ENCODE assay signal across 8 cellular contexts in the genomic region with DNA sequence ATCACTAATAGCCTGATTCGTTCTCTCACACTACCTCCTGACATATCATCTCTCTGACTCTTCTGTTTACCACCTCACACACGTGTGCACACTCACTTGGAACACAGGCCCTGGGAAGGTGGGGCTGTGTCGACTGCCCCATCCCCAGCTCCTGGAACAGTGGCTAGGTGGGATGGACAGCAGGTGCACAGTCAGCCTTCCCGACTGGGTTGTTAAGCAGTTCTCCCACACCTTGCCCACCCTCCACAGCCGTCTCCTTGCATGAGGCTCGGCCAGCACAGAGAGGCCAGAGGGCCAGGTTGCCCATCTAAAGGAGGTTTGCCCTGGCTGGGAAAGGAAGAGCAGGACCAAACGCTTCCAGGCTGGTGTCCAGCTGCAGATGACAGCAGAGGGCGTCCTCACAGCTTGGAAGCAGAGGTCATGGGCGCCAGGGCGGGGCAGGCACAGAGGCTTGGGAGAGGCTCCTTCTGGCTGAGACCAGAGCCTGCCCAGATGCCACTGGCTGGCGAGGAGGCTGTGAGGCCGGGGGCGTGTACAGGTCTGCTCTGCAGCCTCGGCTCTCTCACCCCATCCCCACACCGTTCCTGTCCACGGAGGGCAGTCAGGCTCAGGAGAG.
DNase-seq lines count a peak whose midpoint lies in the region; ATAC-seq, FAIRE-seq and TF ChIP-seq lines count a peak whose summit lies in the region.

No MANE protein-coding gene starts in this region.

- DNase-seq in A549 (ENCODE audit: low read depth in 1 of 2, low spot score in 1 of 2) (peak; percentile 79 to 86), HCT116 (ENCODE audit: low read depth, low spot score) (peak; percentile 65), astrocyte of the cerebellum (ENCODE audit: low read depth) (no peak), iPS-NIHi7 (ENCODE audit: extremely low spot score) (peak; percentile 90), transverse colon (peak; percentile 67), NCI-H187 (lab: John Stamatoyannopoulos, UW) (no peak), NCI-H1105 (lab: John Stamatoyannopoulos, UW) (no peak)
- DNase-seq in activated CD8-positive, alpha-beta memory T cell treated with anti-CD3 and anti-CD28 coated beads, Interleukin-2, amount 50 U/mL, for 4 hours, result no peak

- no TSS peak for BruUV-seq in HCT116 (replicated peaks; lab: Mats Ljungman, UMichigan)

- no peak for TF ChIP-seq POLR2A in A549 (IDR thresholded peaks at IDR 0.05; ENCODE audit: low read length)
- no peak for TF ChIP-seq POLR2A in HCT116 (IDR thresholded peaks at IDR 0.05; ENCODE audit: borderline replicate concordance, extremely low read depth, insufficient read depth, insufficient read length)
- no peak for TF ChIP-seq POLR2A in transverse colon (IDR thresholded peaks at IDR 0.05)

- in situ Hi-C loops in astrocyte of the cerebellum (cut with HindIII; ENCODE audit: low sequenced_read_pairs) (no loop called here), transverse colon (cut with MboI; ENCODE audit: low pct_ligation_motif_present in 1 of 4, low pct_unique_long_range_greater_than_20kb in 1 of 4, low sequenced_read_pairs in 3 of 4) (no loop called here)

- peak overlapping the region; percentile 68 for H3K4me2 ChIP-seq in A549
- peak overlapping the region; percentile 43 for H3K4me2 ChIP-seq in HCT116 (ENCODE audit: low read length)

- RAD21 ChIA-PET in HCT116 (lab: Charles Lee; ENCODE audit: low non-redundant PET in 1 of 2, low total read pairs in 2 of 2, uncharacterized antibody in 2 of 2, unreplicated experiment in 2 of 2), result interaction anchor here in 1 of 2 experiments (1.3 kb wide), 1 partner anchor 24 kb away, joined by 5 read pairs; no protein-coding TSS in a partner anchor

- peak; percentile 93 to 98 for ATAC-seq in A549
- ATAC-seq in HCT116, result peak; percentile 97

- FAIRE-seq in A549 (lab: Jason Lieb, UNC), result peak; percentile 23

- H3K4me3 ChIP-seq in A549 (no peak overlapping the region), HCT116 (replicated peaks in 1 of 2; ENCODE audit: low read depth in 1 of 2, low read length in 2 of 2) (no peak overlapping the region), astrocyte of the cerebellum (ENCODE audit: low read depth, low read length) (no peak overlapping the region), transverse colon (no peak overlapping the region)

- H4K20me1 ChIP-seq in HCT116 (ENCODE audit: insufficient read depth), result no peaks in the 10 kb centered on the region

- H3K27ac ChIP-seq in A549 (peak overlapping the region; percentile 43 to 55; a peak in 2 of 6 replicates), HCT116 (ENCODE audit: low read depth, low read length) (no peak overlapping the region), transverse colon (no peak overlapping the region)

- TF ChIP-seq EP300 in A549 (IDR thresholded peaks at IDR 0.05) (no peak), transverse colon (IDR thresholded peaks at IDR 0.05; ENCODE audit: low read depth) (no peak)

- H3K9me3 ChIP-seq in A549 (no peaks in the 10 kb centered on the region), HCT116 (ENCODE audit: control insufficient read depth in 1 of 2, insufficient read depth in 1 of 2, low read depth in 1 of 2, low read length in 2 of 2) (no peaks in the 10 kb centered on the region), transverse colon (no peaks in the 10 kb centered on the region)

- POLR2A ChIA-PET in A549 (lab: Yijun Ruan, JAX) (interaction anchor here (0.7 to 1.7 kb wide), 3 partner anchors 24 to 269 kb away, joined by 3 to 5 read pairs (median 5); partner anchors contain the start of genes NUDT21 and OGFOD1), HCT116 (lab: Charles Lee) (no interaction called here)

- peak; percentile 74 for TF ChIP-seq CTCF in A549 (IDR thresholded peaks at IDR 0.05)
- peak; percentile 51 to 89 (median 62) for TF ChIP-seq CTCF in HCT116 (IDR thresholded peaks at IDR 0.05 in 2 of 3, conservative IDR thresholded peaks at IDR 0.05 in 1 of 3; ENCODE audit: borderline replicate concordance in 1 of 3, insufficient read depth in 1 of 3, low read depth in 2 of 3, low read length in 2 of 3)
- TF ChIP-seq CTCF in astrocyte of the cerebellum (IDR thresholded peaks at IDR 0.05; ENCODE audit: low read depth, low read length, missing control alignments), result peak; percentile 6
- TF ChIP-seq CTCF in transverse colon (IDR thresholded peaks at IDR 0.05), result peak in 2 of 5 experiments; percentile 27 to 34

- H3K4me1 ChIP-seq in A549, result peaks cover 4% of the 10 kb centered on the region; the same call in 2 of the 3 replicates
- H3K4me1 ChIP-seq in HCT116 (ENCODE audit: control insufficient read depth in 1 of 2, insufficient read depth in 2 of 2, low read length in 2 of 2), result peaks cover 3 to 11% of the 10 kb centered on the region in 2 experiments; a peak in 3 of 4 replicates
- H3K4me1 ChIP-seq in transverse colon, result no peaks in the 10 kb centered on the region

- CTCF ChIA-PET in A549 (lab: Yijun Ruan, JAX), result interaction anchor here (0.8 to 7.9 kb wide), 21 partner anchors 9 to 527 kb away, joined by 3 to 109 read pairs (median 4); no protein-coding TSS in a partner anchor
- CTCF ChIA-PET in HCT116 (lab: Charles Lee), result interaction anchor here (1.0 to 3.9 kb wide), 4 partner anchors 14 to 521 kb away, joined by 3 to 33 read pairs (median 6); no protein-coding TSS in a partner anchor

- WGBS in A549 (ENCODE audit: missing lambda C conversion rate), result 13% methylated on average over 15 of the region's 16 CpGs
- WGBS in transverse colon (ENCODE audit: low coverage in 1 of 2), 2 donors, result 53 to 61% methylated on average over 2 to 10 of the region's 16 CpGs

- H3K36me3 ChIP-seq in HCT116 (ENCODE audit: control insufficient read depth in 1 of 2, insufficient read depth in 2 of 2, low read length in 2 of 2), result no peaks in the 10 kb centered on the region
- H3K36me3 ChIP-seq in transverse colon, result no peaks in the 10 kb centered on the region

- no peaks in the 10 kb centered on the region for H3K79me2 ChIP-seq in HCT116 (ENCODE audit: insufficient read depth, low read length)

- peak; percentile 77 to 79 for TF ChIP-seq RAD21 in A549 (conservative IDR thresholded peaks at IDR 0.05 in 1 of 2, IDR thresholded peaks at IDR 0.05 in 1 of 2)
- peak; percentile 92 for TF ChIP-seq RAD21 in HCT116 (IDR thresholded peaks at IDR 0.05; ENCODE audit: low read depth)

- H3K27me3 ChIP-seq in HCT116 (ENCODE audit: insufficient read depth, low read length) (no peaks in the 10 kb centered on the region), transverse colon (no peaks in the 10 kb centered on the region)

- no peaks in the 10 kb centered on the region for H3K9me2 ChIP-seq in HCT116 (ENCODE audit: insufficient read depth)

- H2AFZ ChIP-seq in HCT116 (ENCODE audit: low read depth, low read length, poor library complexity, severe bottlenecking), result no peak overlapping the region

- no peak overlapping the region for H3K9ac ChIP-seq in HCT116 (ENCODE audit: low read length)

- intact Hi-C loops in HCT116 (cut with micrococcal nuclease), result loop anchor here (1.0 to 10.0 kb wide), 2 partner anchors 24 to 372 kb away; no protein-coding TSS in a partner anchor
- intact Hi-C loops in transverse colon (cut with DNase I; ENCODE audit: low total_unique reads), result no loop called here

TF ChIP-seq in A549, 52 proteins besides CTCF, POLR2A, EP300 and RAD21:
- no peak for TF ChIP-seq HOXB5 (CRISPR knock-in tag; IDR thresholded peaks at IDR 0.05)
- no peak for TF ChIP-seq ESRRA (IDR thresholded peaks at IDR 0.05; ENCODE audit: borderline replicate concordance, low read length)
- peak; percentile 78 for TF ChIP-seq SMC3 (IDR thresholded peaks at IDR 0.05)
- TF ChIP-seq ZNF302 (CRISPR knock-in tag; IDR thresholded peaks at IDR 0.05), result no peak
- no peak for TF ChIP-seq NPAS2 (CRISPR knock-in tag; IDR thresholded peaks at IDR 0.05; ENCODE audit: borderline replicate concordance)
- no peak for TF ChIP-seq RNF2 (IDR thresholded peaks at IDR 0.05; ENCODE audit: borderline replicate concordance, low read depth)
- no peak for TF ChIP-seq NFE2L2 (conservative IDR thresholded peaks at IDR 0.05; ENCODE audit: low read length)
- no peak for TF ChIP-seq TP53 (CRISPR knock-in tag; IDR thresholded peaks at IDR 0.05)
- no peak for TF ChIP-seq FOSB (CRISPR knock-in tag; IDR thresholded peaks at IDR 0.05)
TF ChIP-seq in A549: peak in this region for 1.

TF ChIP-seq in HCT116, 20 proteins besides CTCF, POLR2A, EP300 and RAD21:
- TF ChIP-seq SIN3A (IDR thresholded peaks at IDR 0.05; ENCODE audit: low read depth), result no peak

Comparison
In these comparisons a context has a peak if more than half of its experiments do, and no peak if none do; other contexts are left out.
1. DNase-seq: peak in A549 (2 of 2), HCT116 (single experiment), iPS-NIHi7 (single experiment) and transverse colon (single experiment); none in astrocyte of the cerebellum (single experiment), NCI-H187 (0 of 2), activated CD8-positive, alpha-beta memory T cell treated with anti-CD3 and anti-CD28 coated beads, Interleukin-2, amount 50 U/mL, for 4 hours (single experiment) and NCI-H1105 (single experiment).
2. H3K27ac ChIP-seq: peak in A549 (2 of 2); none in HCT116 (single experiment) and transverse colon (0 of 4).
3. Of the 6 proteins assayed by ChIP-seq in both A549 and HCT116: peak only in A549: none; only in HCT116: none; in both: CTCF and RAD21; in neither: 4.